ENCODE assay signal across 27 cellular contexts in the genomic region with DNA sequence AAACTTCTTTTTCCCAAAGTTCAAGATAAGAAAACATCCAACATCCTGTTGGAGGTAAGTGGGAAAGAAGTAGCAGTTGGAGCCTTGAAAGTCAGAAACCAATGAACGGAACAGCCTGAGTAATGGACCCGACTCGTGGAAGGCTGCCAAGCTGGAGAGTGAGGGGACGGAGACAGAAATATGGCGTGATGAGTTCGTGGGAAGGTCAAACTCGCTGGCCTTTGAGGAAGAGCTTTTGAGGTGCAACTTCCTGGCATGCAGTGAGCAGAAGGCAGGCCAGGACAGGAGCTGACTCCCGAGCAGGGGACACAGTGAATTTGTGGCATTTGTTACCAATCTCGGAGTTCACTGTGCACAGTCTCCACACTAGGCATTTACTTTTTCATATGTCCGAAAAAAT. TPM values are rescaled to one million over a fixed set of nuclear protein-coding genes. Genes with fewer than 3 reads are reported as not detected.
"Had no signal": no experiment of that assay in that cellular context is flagged by ENCODE, and none has a peak within 500 bp of the region (broad histone marks: within the 10 kb centered on the region; RNA-seq: fewer than 3 reads in every experiment).

No MANE protein-coding gene starts in this region.

- H3K4me2 ChIP-seq: SK-N-SH had no signal

- H3K9ac ChIP-seq: SK-N-SH had no signal

- H3K4me1 ChIP-seq: breast epithelium had no signal

- H3K4me3 ChIP-seq: breast epithelium had no signal

- ATAC-seq: activated T-cell treated with anti-CD3 and anti-CD28 coated beads, Interleukin-2, amount 50 U/mL, for 72 hours; Right ventricle myocardium inferior had no signal

- DNase-seq: activated CD4-positive, alpha-beta memory T cell treated with anti-CD3 and anti-CD28 coated beads for 36 hours; activated CD4-positive, alpha-beta T cell treated with anti-CD3 and anti-CD28 coated beads, Interleukin-2, amount 10 ng/mL, durations not matched to agents 7 days and 5 days; activated CD4-positive, CD25-positive, alpha-beta regulatory T cell; activated gamma-delta T cell treated with Interleukin-2 at 50 U/mL for 16 hours; activated naive CD4-positive, alpha-beta T cell treated with anti-CD3 and anti-CD28 coated beads, Interleukin-2, amount 10 ng/mL, durations not matched to agents 7 days and 5 days; activated naive CD8-positive, alpha-beta T cell treated with anti-CD3 and anti-CD28 coated beads for 36 hours; activated T-cell treated with anti-CD3 and anti-CD28 coated beads, Interleukin-2, amount 50 U/mL, for 72 hours; anterior cingulate cortex; caudate nucleus; NCI-H1105 treated with DMSO at 0.1 percent for 48 hours; NCI-H1436 treated with DMSO at 0.1 percent for 48 hours; NCI-H187 treated with DMSO at 0.1 percent for 48 hours; NCI-H2081 treated with DMSO at 0.1 percent for 48 hours; NCI-H446 treated with DMSO at 0.1 percent for 48 hours; NCI-H524 treated with DMSO at 0.1 percent for 48 hours; NCI-H748 treated with DMSO at 0.1 percent for 48 hours; RPMI8226; SK-N-SH; T-helper 1 cell had no signal

- H3K27ac ChIP-seq: breast epithelium, VCaP had no signal

- H3K27me3 ChIP-seq: breast epithelium had no signal

- H3K36me3 ChIP-seq: breast epithelium had no signal

- H3K9me3 ChIP-seq: breast epithelium, SK-N-SH had no signal

RNA-seq across cellular contexts. Expression of gene TRIML1, which starts 1.0 kb away (rescaled TPM):
- total RNA-seq: activated CD4-positive, alpha-beta memory T cell treated with anti-CD3 and anti-CD28 coated beads for 36 hours; activated CD4-positive, alpha-beta T cell treated with anti-CD3 and anti-CD28 coated beads, Interleukin-2, amount 10 ng/mL, durations not matched to agents 7 days and 5 days; activated CD8-positive, alpha-beta memory T cell treated with anti-CD3 and anti-CD28 coated beads for 36 hours; activated naive CD8-positive, alpha-beta T cell treated with anti-CD3 and anti-CD28 coated beads for 36 hours; activated T-cell treated with anti-CD3 and anti-CD28 coated beads, Interleukin-2, amount 50 U/mL, for 72 hours; activated T-helper 2 cell treated with anti-CD3 and anti-CD28 coated beads, Interferon-gamma antibody, Interleukin-2, Interleukin-4, amounts not matched to agents 10 μg/mL and 5 μg/mL and 100 μg/mL, durations not matched to agents 14 hours and 24 hours and 36 hours; breast epithelium; OCI-LY7; Right ventricle myocardium inferior; T-helper 2 cell treated with Interferon-gamma antibody and Interleukin-4, amounts not matched to agents 100 ng/mL and 5 ng/mL, for 36 hours had no signal
- polyA plus RNA-seq: adipose tissue, SK-N-SH had no signal

RNA-seq across cellular contexts. Expression of gene TRIML2, which starts 28.8 kb away (rescaled TPM):
- total RNA-seq: activated CD4-positive, alpha-beta memory T cell treated with anti-CD3 and anti-CD28 coated beads for 36 hours; activated CD4-positive, alpha-beta T cell treated with anti-CD3 and anti-CD28 coated beads, Interleukin-2, amount 10 ng/mL, durations not matched to agents 7 days and 5 days; activated CD8-positive, alpha-beta memory T cell treated with anti-CD3 and anti-CD28 coated beads for 36 hours; activated naive CD8-positive, alpha-beta T cell treated with anti-CD3 and anti-CD28 coated beads for 36 hours; activated T-cell treated with anti-CD3 and anti-CD28 coated beads, Interleukin-2, amount 50 U/mL, for 72 hours; activated T-helper 2 cell treated with anti-CD3 and anti-CD28 coated beads, Interferon-gamma antibody, Interleukin-2, Interleukin-4, amounts not matched to agents 10 μg/mL and 5 μg/mL and 100 μg/mL, durations not matched to agents 14 hours and 24 hours and 36 hours; breast epithelium; OCI-LY7; Right ventricle myocardium inferior; T-helper 2 cell treated with Interferon-gamma antibody and Interleukin-4, amounts not matched to agents 100 ng/mL and 5 ng/mL, for 36 hours had no signal
- polyA plus RNA-seq: SK-N-SH had no signal
